Comparison of ENCODE assay signal across 21 cellular contexts in the genomic region with DNA sequence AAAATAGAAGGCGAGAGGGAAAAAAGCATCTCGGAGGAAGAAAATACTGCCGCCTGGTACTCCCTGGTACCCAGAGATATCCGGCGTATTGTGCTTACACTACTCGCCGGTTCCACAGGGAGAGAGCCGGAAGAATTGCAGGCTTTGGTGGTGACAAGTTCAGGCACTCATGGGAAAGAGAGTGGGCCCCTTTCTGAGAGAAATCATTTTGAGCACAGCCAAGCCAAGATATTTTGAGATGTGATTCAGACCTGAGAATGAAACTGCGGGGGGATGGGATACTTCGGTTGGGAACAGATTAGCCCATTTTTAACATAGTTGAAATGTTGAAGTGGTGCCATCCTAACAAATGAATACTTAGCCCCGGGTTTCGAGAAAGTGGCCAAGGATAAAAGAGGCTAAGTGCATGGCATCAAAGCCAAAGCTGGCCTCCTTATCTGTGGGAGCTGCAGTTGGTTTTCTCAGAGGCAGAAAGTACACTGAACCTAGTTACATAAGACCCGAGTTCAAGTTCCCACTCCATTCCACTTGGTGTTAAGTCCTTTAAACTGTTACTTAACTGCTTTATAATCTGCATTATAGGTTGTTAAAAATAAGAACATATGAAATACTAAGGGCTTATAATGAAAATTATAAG.
A peak's percentile ranks its signal among the peaks of the same experiment; 100 is the strongest.
DNase-seq lines count a peak whose midpoint lies in the region; ATAC-seq, FAIRE-seq and TF ChIP-seq lines count a peak whose summit lies in the region.
"Had no signal": no experiment of that assay in that cellular context is flagged by ENCODE, and none has a peak within 500 bp of the region (broad histone marks: within the 10 kb centered on the region; RNA-seq: fewer than 3 reads in every experiment).

No MANE protein-coding gene starts in this region.

- no peak overlapping the region for H3K9ac ChIP-seq in astrocyte (ENCODE audit: low read length)
- H3K9ac ChIP-seq: GM23248 had no signal

- TF ChIP-seq CTCF in astrocyte (IDR thresholded peaks at IDR 0.05; ENCODE audit: insufficient read depth, low read depth, low read length), result no peak
- TF ChIP-seq CTCF in pancreas (IDR thresholded peaks at IDR 0.05), result no peak

- H4K20me1 ChIP-seq in astrocyte (ENCODE audit: insufficient read depth, low read length), result no peaks in the 10 kb centered on the region

- intact Hi-C loops in left cardiac atrium (cut with DNase I), result no loop called here
- intact Hi-C loops in pancreas (cut with DNase I), result no loop called here

- no peaks in the 10 kb centered on the region for H3K36me3 ChIP-seq in astrocyte (ENCODE audit: insufficient read depth, low read length)
- H3K36me3 ChIP-seq in pancreas, result no peaks in the 10 kb centered on the region

- no peak for FAIRE-seq in astrocyte (lab: Jason Lieb, UNC)
- FAIRE-seq in pancreas (lab: Jason Lieb, UNC), result no peak
- FAIRE-seq: G401.6, GM12892, GM19239, K562 had no signal

- peaks cover 32% of the 10 kb centered on the region for H3K4me1 Mint-ChIP-seq in astrocyte (ENCODE audit: low read depth, unreplicated experiment)
- H3K4me1 Mint-ChIP-seq in activated T-cell treated with anti-CD3 and anti-CD28 coated beads, Interleukin-2, amount 50 U/mL, for 72 hours (ENCODE audit: low read depth), result no peaks in the 10 kb centered on the region

- no peak overlapping the region for H2AFZ ChIP-seq in astrocyte (ENCODE audit: low read depth, low read length)
- H2AFZ ChIP-seq: GM23248 had no signal

- DNase-seq in NCI-H226, result peak; percentile 11
- peak; percentile 43 for DNase-seq in astrocyte (ENCODE audit: low read depth)
- DNase-seq in left cardiac atrium, result no peak
- DNase-seq in pons (ENCODE audit: low spot score), result peak; percentile 17
- no peak for DNase-seq in NCI-H2029 (lab: John Stamatoyannopoulos, UW)
- DNase-seq in NCI-H526 (lab: John Stamatoyannopoulos, UW), result no peak
- DNase-seq in activated T-cell treated with anti-CD3 and anti-CD28 coated beads, Interleukin-2, amount 50 U/mL, for 72 hours, result no peak
- DNase-seq in pancreas, result no peak
- DNase-seq: AML-193, Calu3, DMS79, GM23248, NCI-H146, NCI-H2107, SHP77 had no signal

- no peaks in the 10 kb centered on the region for H3K27me3 Mint-ChIP-seq in astrocyte (ENCODE audit: low read depth, unreplicated experiment)
- peaks cover 5% of the 10 kb centered on the region for H3K27me3 Mint-ChIP-seq in activated T-cell treated with anti-CD3 and anti-CD28 coated beads, Interleukin-2, amount 50 U/mL, for 72 hours (ENCODE audit: low read depth)

- H3K4me3 ChIP-seq in astrocyte (ENCODE audit: insufficient read depth, low read depth, low read length) (no peak overlapping the region), pancreas (no peak overlapping the region)
- H3K4me3 ChIP-seq: GM23248, K562 had no signal

- 86 to 89% methylated on average over 13 of the region's 13 CpGs for WGBS in pancreas, 2 donors

- no peak overlapping the region for H3K4me3 Mint-ChIP-seq in astrocyte (ENCODE audit: unreplicated experiment)
- H3K4me3 Mint-ChIP-seq in activated T-cell treated with anti-CD3 and anti-CD28 coated beads, Interleukin-2, amount 50 U/mL, for 72 hours, result no peak overlapping the region

- H3K4me2 ChIP-seq in astrocyte (ENCODE audit: low read length), result no peak overlapping the region

- H3K27me3 ChIP-seq in astrocyte (ENCODE audit: insufficient read depth, low read length) (no peaks in the 10 kb centered on the region), pancreas (no peaks in the 10 kb centered on the region)

- no peaks in the 10 kb centered on the region for H3K9me3 Mint-ChIP-seq in astrocyte (ENCODE audit: unreplicated experiment)
- no peaks in the 10 kb centered on the region for H3K9me3 Mint-ChIP-seq in activated T-cell treated with anti-CD3 and anti-CD28 coated beads, Interleukin-2, amount 50 U/mL, for 72 hours

- no peaks in the 10 kb centered on the region for H3K9me3 ChIP-seq in astrocyte (ENCODE audit: insufficient read depth, low read depth, low read length)
- no peaks in the 10 kb centered on the region for H3K9me3 ChIP-seq in pancreas

- H3K27ac Mint-ChIP-seq in astrocyte (ENCODE audit: unreplicated experiment), result no peak overlapping the region
- no peak overlapping the region for H3K27ac Mint-ChIP-seq in activated T-cell treated with anti-CD3 and anti-CD28 coated beads, Interleukin-2, amount 50 U/mL, for 72 hours

- peaks cover 18% of the 10 kb centered on the region for H3K36me3 Mint-ChIP-seq in astrocyte (ENCODE audit: low read depth, unreplicated experiment)
- H3K36me3 Mint-ChIP-seq in activated T-cell treated with anti-CD3 and anti-CD28 coated beads, Interleukin-2, amount 50 U/mL, for 72 hours (ENCODE audit: insufficient read depth in 2 of 2), result no peaks in the 10 kb centered on the region

- peak overlapping the region; percentile 27 for H3K27ac ChIP-seq in astrocyte (ENCODE audit: low read depth, low read length)
- H3K27ac ChIP-seq in pancreas, result no peak overlapping the region
- H3K27ac ChIP-seq: GM23248 had no signal

- ATAC-seq in left cardiac atrium, result peak; percentile 66 to 72
- no peak for ATAC-seq in activated T-cell treated with anti-CD3 and anti-CD28 coated beads, Interleukin-2, amount 50 U/mL, for 72 hours (replicated peaks in 1 of 2)
- no peak for ATAC-seq in pancreas
- ATAC-seq: HCT116, K562, Panc1 had no signal

- no peaks in the 10 kb centered on the region for H3K79me2 ChIP-seq in astrocyte (ENCODE audit: insufficient read depth, low read length)

- H3K4me1 ChIP-seq in astrocyte (ENCODE audit: insufficient read depth, low read length), result peaks cover 3% of the 10 kb centered on the region
- no peaks in the 10 kb centered on the region for H3K4me1 ChIP-seq in pancreas

Comparison
In these comparisons a context has a peak if more than half of its experiments do, and no peak if none do; other contexts are left out.
1. DNase-seq: peak in NCI-H226 (single experiment), astrocyte (single experiment) and pons (single experiment); none in left cardiac atrium (single experiment), NCI-H2029 (single experiment), NCI-H526 (0 of 2), activated T-cell treated with anti-CD3 and anti-CD28 coated beads, Interleukin-2, amount 50 U/mL, for 72 hours (0 of 2) and pancreas (0 of 6).
2. ATAC-seq: peak in left cardiac atrium (2 of 2); none in activated T-cell treated with anti-CD3 and anti-CD28 coated beads, Interleukin-2, amount 50 U/mL, for 72 hours (0 of 2) and pancreas (0 of 4).